Comparison of ENCODE assay signal across 25 cellular contexts in genomic region chr1:171940373-171940772, GRCh38.
DNase-seq lines count a peak whose midpoint lies in the region; ATAC-seq and TF ChIP-seq lines count a peak whose summit lies in the region.
"Had no signal": no experiment of that assay in that cellular context is flagged by ENCODE, and none has a peak within 500 bp of the region (broad histone marks: within the 10 kb centered on the region; RNA-seq: fewer than 3 reads in every experiment).

No MANE protein-coding gene starts in this region.

- peaks cover 10% of the 10 kb centered on the region for H3K4me1 ChIP-seq in hepatocyte (ENCODE audit: insufficient read depth)
- H3K4me1 ChIP-seq in sigmoid colon = no peaks in the 10 kb centered on the region
- H3K4me1 ChIP-seq in Peyer's patch = no peaks in the 10 kb centered on the region
- H3K4me1 ChIP-seq: thyroid gland had no signal

- TF ChIP-seq CTCF in choroid plexus epithelial cell (conservative IDR thresholded peaks at IDR 0.05; ENCODE audit: low read depth, low read length) = no peak
- no peak for TF ChIP-seq CTCF in hepatocyte (IDR thresholded peaks at IDR 0.05; ENCODE audit: poor library complexity)
- no peak for TF ChIP-seq CTCF in sigmoid colon (IDR thresholded peaks at IDR 0.05)
- TF ChIP-seq CTCF in Peyer's patch (IDR thresholded peaks at IDR 0.05) = no peak

- no peaks in the 10 kb centered on the region for H3K79me2 ChIP-seq in hepatocyte

- ATAC-seq in GM19397 (IDR thresholded peaks at IDR 0.05; ENCODE audit: unreplicated experiment) (no peak), HG02938 (IDR thresholded peaks at IDR 0.05; ENCODE audit: unreplicated experiment) (no peak)
- ATAC-seq: T-cell had no signal

- H3K27me3 ChIP-seq in hepatocyte (no peaks in the 10 kb centered on the region), sigmoid colon (no peaks in the 10 kb centered on the region), Peyer's patch (no peaks in the 10 kb centered on the region)
- H3K27me3 ChIP-seq: thyroid gland had no signal

- H3K27ac ChIP-seq in hepatocyte (no peak overlapping the region), sigmoid colon (no peak overlapping the region), Peyer's patch (no peak overlapping the region)
- H3K27ac ChIP-seq: thyroid gland had no signal

- H4K20me1 ChIP-seq in hepatocyte (ENCODE audit: insufficient read depth, poor library complexity, severe bottlenecking) = no peaks in the 10 kb centered on the region

- TF ChIP-seq POLR2A in sigmoid colon (IDR thresholded peaks at IDR 0.05) = no peak
- no peak for TF ChIP-seq POLR2A in Peyer's patch (IDR thresholded peaks at IDR 0.05)

- H3K4me3 ChIP-seq in choroid plexus epithelial cell (ENCODE audit: low read depth, low read length) (no peak overlapping the region), hepatocyte (no peak overlapping the region), sigmoid colon (no peak overlapping the region), Peyer's patch (no peak overlapping the region)
- H3K4me3 ChIP-seq: thyroid gland had no signal

- TF ChIP-seq EP300 in sigmoid colon (IDR thresholded peaks at IDR 0.05) = no peak

- intact Hi-C loops in sigmoid colon (cut with DNase I) = no loop called here

- H3K9me2 ChIP-seq in hepatocyte (replicated peaks; ENCODE audit: insufficient read depth) = no peaks in the 10 kb centered on the region

- H2AFZ ChIP-seq in hepatocyte = no peak overlapping the region

- peak overlapping the region; percentile 25 for H3K4me2 ChIP-seq in hepatocyte

- DNase-seq in NOMO-1 treated with DMSO at 0.1 percent for 48 hours (lab: John Stamatoyannopoulos, UW; ENCODE audit: unreplicated experiment) = peak; percentile 1
- DNase-seq in NOMO-1 (lab: John Stamatoyannopoulos, UW; ENCODE audit: unreplicated experiment in 2 of 2) = no peak
- peak; percentile 10 for DNase-seq in choroid plexus epithelial cell (ENCODE audit: low read depth)
- peak; percentile 6 for DNase-seq in hepatocyte (ENCODE audit: low spot score)
- no peak for DNase-seq in sigmoid colon
- no peak for DNase-seq in Peyer's patch
- DNase-seq: activated CD4-positive, alpha-beta T cell treated with anti-CD3 and anti-CD28 coated beads for 48 hours; activated naive CD4-positive, alpha-beta T cell treated with anti-CD3 and anti-CD28 coated beads for 36 hours; activated T-cell treated with anti-CD3 and anti-CD28 coated beads, Interleukin-2, amount 50 U/mL, for 48 hours; anterior cingulate cortex; C1 segment of cervical spinal cord; erythroblast; mesendoderm; naive B cell; NCI-H1092; NCI-H187 treated with DMSO at 0.1 percent for 48 hours; NCI-H748 treated with DMSO at 0.1 percent for 48 hours; occipital lobe; SIG-M5; stimulated activated CD4-positive, alpha-beta T cell treated with anti-CD3 and anti-CD28 coated beads, Interleukin-4, amount 100 ng/mL, for 24 hours; stimulated activated naive CD4-positive, alpha-beta T cell treated with Interleukin-2 at 50 U/mL for 16 hours; T-cell; thyroid gland had no signal

- H3K36me3 ChIP-seq in hepatocyte (replicated peaks; ENCODE audit: insufficient read depth, low read depth) (no peaks in the 10 kb centered on the region), sigmoid colon (no peaks in the 10 kb centered on the region), Peyer's patch (no peaks in the 10 kb centered on the region)
- H3K36me3 ChIP-seq: thyroid gland had no signal

- no peaks in the 10 kb centered on the region for H3K9me3 ChIP-seq in hepatocyte (ENCODE audit: low read depth)
- no peaks in the 10 kb centered on the region for H3K9me3 ChIP-seq in sigmoid colon
- H3K9me3 ChIP-seq in Peyer's patch = no peaks in the 10 kb centered on the region
- H3K9me3 ChIP-seq: thyroid gland had no signal

Comparison
In these comparisons a context has a peak if more than half of its experiments do, and no peak if none do; other contexts are left out.
1. DNase-seq: peak in NOMO-1 treated with DMSO at 0.1 percent for 48 hours (single experiment), choroid plexus epithelial cell (single experiment) and hepatocyte (single experiment); none in NOMO-1 (0 of 2), sigmoid colon (single experiment) and Peyer's patch (0 of 3).